In genomic region chr1:21724570-21724969, GRCh38 we compare ENCODE assay signal across 34 cellular contexts.
"Had no signal": no experiment of that assay in that cellular context is flagged by ENCODE, and none has a peak within 500 bp of the region (broad histone marks: within the 10 kb centered on the region; RNA-seq: fewer than 3 reads in every experiment).

No MANE protein-coding gene starts in this region.

- H3K9me3 ChIP-seq: adrenal gland, body of pancreas, breast epithelium had no signal

- H3K27me3 ChIP-seq: adrenal gland, body of pancreas, brain microvascular endothelial cell, breast epithelium had no signal

- FAIRE-seq: astrocyte, TTC549 had no signal

- H3K36me3 ChIP-seq: breast epithelium had no signal

- H3K27ac ChIP-seq: body of pancreas, brain microvascular endothelial cell, breast epithelium, VCaP had no signal

- H3K4me3 ChIP-seq: adrenal gland, body of pancreas, breast epithelium had no signal

- ATAC-seq: activated CD8-positive, alpha-beta T cell treated with anti-CD3 and anti-CD28 coated beads for 36 hours; activated naive CD4-positive, alpha-beta T cell treated with anti-CD3 and anti-CD28 coated beads, Interleukin-2, amount 50 U/mL, for 72 hours; activated T-cell treated with anti-CD3 and anti-CD28 coated beads, Interleukin-2, amount 50 U/mL, for 4 hours; activated T-cell treated with anti-CD3 and anti-CD28 coated beads, Interleukin-2, amount 50 U/mL, for 72 hours; activated T-helper 17 cell treated with anti-CD3 and anti-CD28 coated beads, Interleukin-2, amount 50 U/mL, for 72 hours; body of pancreas had no signal

- DNase-seq: activated B cell treated with CpG ODN at 0.5 μM for 24 hours; activated CD4-positive, alpha-beta memory T cell treated with anti-CD3 and anti-CD28 coated beads for 36 hours; activated CD4-positive, alpha-beta T cell treated with anti-CD3 and anti-CD28 coated beads for 4 hours; activated CD4-positive, alpha-beta T cell treated with anti-CD3 and anti-CD28 coated beads, Interleukin-2, amount 10 ng/mL, durations not matched to agents 24 days and 14 days; activated CD4-positive, alpha-beta T cell treated with anti-CD3 and anti-CD28 coated beads, Interleukin-2, amount 50 U/mL, for 1 hour; activated CD4-positive, alpha-beta T cell treated with anti-CD3 and anti-CD28 coated beads, Interleukin-2, amount 50 U/mL, for 4 hours; activated CD4-positive, CD25-positive, alpha-beta regulatory T cell treated with anti-CD3 and anti-CD28 coated beads, Interleukin-2, amount 50 U/mL, for 72 hours; activated CD8-positive, alpha-beta memory T cell treated with anti-CD3 and anti-CD28 coated beads, Interleukin-2, amount 50 U/mL, for 4 hours; activated CD8-positive, alpha-beta T cell treated with anti-CD3 and anti-CD28 coated beads for 36 hours; activated effector memory CD4-positive, alpha-beta T cell treated with anti-CD3 and anti-CD28 coated beads, Interleukin-2, amount 50 U/mL, for 16 hours; activated gamma-delta T cell treated with Interleukin-2 at 50 U/mL for 16 hours; activated naive CD4-positive, alpha-beta T cell; activated naive CD4-positive, alpha-beta T cell treated with anti-CD3 and anti-CD28 coated beads for 36 hours; activated naive CD4-positive, alpha-beta T cell treated with anti-CD3 and anti-CD28 coated beads, Interleukin-2, amount 50 U/mL, for 16 hours; activated naive CD8-positive, alpha-beta T cell treated with anti-CD3 and anti-CD28 coated beads for 36 hours; activated T-cell treated with anti-CD3 and anti-CD28 coated beads for 4 hours; activated T-cell treated with anti-CD3 and anti-CD28 coated beads, Interleukin-2, amount 50 U/mL, for 1 hour; activated T-cell treated with anti-CD3 and anti-CD28 coated beads, Interleukin-2, amount 50 U/mL, for 4 hours; activated T-cell treated with anti-CD3 and anti-CD28 coated beads, Interleukin-2, amount 50 U/mL, for 72 hours; adrenal gland; amniotic stem cell; aorta; body of pancreas; brain microvascular endothelial cell; central memory CD4-positive, alpha-beta T cell; cerebellar nuclear complex; T-helper 2 cell; T-helper 9 cell had no signal

- H3K4me1 ChIP-seq: body of pancreas, breast epithelium had no signal
